ENCODE assay signal across 28 cellular contexts in genomic region chrX:151711787-151712186, GRCh38. TPM values are rescaled to one million over a fixed set of nuclear protein-coding genes. Genes with fewer than 3 reads are reported as not detected.
DNase-seq lines count a peak whose midpoint lies in the region; ATAC-seq, FAIRE-seq and TF ChIP-seq lines count a peak whose summit lies in the region.
"Had no signal": no experiment of that assay in that cellular context is flagged by ENCODE, and none has a peak within 500 bp of the region (broad histone marks: within the 10 kb centered on the region; RNA-seq: fewer than 3 reads in every experiment).

No MANE protein-coding gene starts in this region.

- TF ChIP-seq POLR2A in gastroesophageal sphincter (IDR thresholded peaks at IDR 0.05): no peak

- H3K36me3 ChIP-seq in right atrium auricular region: no peaks in the 10 kb centered on the region
- H3K36me3 ChIP-seq in gastroesophageal sphincter: no peaks in the 10 kb centered on the region
- no peaks in the 10 kb centered on the region for H3K36me3 ChIP-seq in small intestine (ENCODE audit: control insufficient read depth in 2 of 2, insufficient read depth in 2 of 2, low read length in 2 of 2)
- H3K36me3 ChIP-seq: gastrocnemius medialis, tibial artery had no signal

- no peak for TF ChIP-seq EP300 in gastroesophageal sphincter (IDR thresholded peaks at IDR 0.05)

- no CpG with 5 or more reads among the region's 2 CpGs for whole genome bisulfite sequencing in gastroesophageal sphincter (ENCODE audit: low coverage in 1 of 2), 2 donors
- WGBS in small intestine, 3 donors: 9 to 25% (median 17%) methylated on average over 2 of the region's 2 CpGs

- H3K27me3 ChIP-seq in right atrium auricular region (no peaks in the 10 kb centered on the region), gastroesophageal sphincter (no peaks in the 10 kb centered on the region), small intestine (ENCODE audit: control insufficient read depth in 2 of 2, insufficient read depth in 2 of 2, low read length in 2 of 2) (no peaks in the 10 kb centered on the region)
- H3K27me3 ChIP-seq: gastrocnemius medialis, tibial artery had no signal

- H3K9me3 ChIP-seq in right atrium auricular region (no peaks in the 10 kb centered on the region), gastroesophageal sphincter (no peaks in the 10 kb centered on the region), small intestine (ENCODE audit: control insufficient read depth, low read depth) (no peaks in the 10 kb centered on the region)
- H3K9me3 ChIP-seq: gastrocnemius medialis, tibial artery had no signal

- intact Hi-C loops in cardiac septum (cut with DNase I): no loop called here

- ATAC-seq in gastroesophageal sphincter (peak; percentile 31), GM19397 (IDR thresholded peaks at IDR 0.05; ENCODE audit: unreplicated experiment) (no peak), HG03196 (IDR thresholded peaks at IDR 0.05; ENCODE audit: unreplicated experiment) (no peak), HG03025 (IDR thresholded peaks at IDR 0.05; ENCODE audit: low FRiP score, unreplicated experiment) (no peak)
- ATAC-seq: activated CD4-positive, CD25-positive, alpha-beta regulatory T cell treated with anti-CD3 and anti-CD28 coated beads, Interleukin-2, amount 50 U/mL, for 24 hours; gastrocnemius medialis; GM12878 had no signal

- FAIRE-seq in small intestine (lab: Jason Lieb, UNC): no peak
- FAIRE-seq: D721Med, GM12878, H54 had no signal

- no peaks in the 10 kb centered on the region for H3K4me1 ChIP-seq in right atrium auricular region
- H3K4me1 ChIP-seq in gastroesophageal sphincter: no peaks in the 10 kb centered on the region
- H3K4me1 ChIP-seq in small intestine (ENCODE audit: control insufficient read depth in 2 of 2, insufficient read depth in 1 of 2, low read depth in 1 of 2, low read length in 1 of 2): no peaks in the 10 kb centered on the region
- H3K4me1 ChIP-seq: tibial artery had no signal

- H3K4me3 ChIP-seq in right atrium auricular region (no peak overlapping the region), gastroesophageal sphincter (no peak overlapping the region), small intestine (ENCODE audit: low read depth in 1 of 2, low read length in 2 of 2) (no peak overlapping the region)
- H3K4me3 ChIP-seq: gastrocnemius medialis, GM12878, smooth muscle cell, tibial artery had no signal

- no peak for TF ChIP-seq CTCF in right atrium auricular region (IDR thresholded peaks at IDR 0.05)
- TF ChIP-seq CTCF in gastroesophageal sphincter (IDR thresholded peaks at IDR 0.05): no peak

- DNase-seq in cardiac septum (ENCODE audit: low spot score): peak; percentile 59
- DNase-seq in right atrium auricular region (ENCODE audit: low spot score): no peak
- peak; percentile 37 for DNase-seq in NCI-H2196 (lab: John Stamatoyannopoulos, UW; ENCODE audit: unreplicated experiment)
- DNase-seq in small intestine: peak; percentile 0
- DNase-seq: activated CD8-positive, alpha-beta memory T cell treated with anti-CD3 and anti-CD28 coated beads for 24 hours; activated T-cell treated with anti-CD3 and anti-CD28 coated beads, Interleukin-2, amount 50 U/mL, for 48 hours; gastrocnemius medialis; NCI-H1105; NCI-H2227 treated with DMSO at 0.1 percent for 48 hours; NCI-H82; nephron progenitor cell; stimulated activated CD4-positive, alpha-beta T cell treated with anti-CD3 and anti-CD28 coated beads, Interleukin-4, amount 100 ng/mL, for 1 hour; tibial artery had no signal

- H3K27ac ChIP-seq in right atrium auricular region: no peak overlapping the region
- no peak overlapping the region for H3K27ac ChIP-seq in gastroesophageal sphincter
- H3K27ac ChIP-seq in small intestine (ENCODE audit: low read depth in 1 of 2, low read length in 1 of 2): peak overlapping the region in 1 of 2 donors; percentile 12
- H3K27ac ChIP-seq: gastrocnemius medialis, tibial artery had no signal

RNA-seq across cellular contexts. Expression of gene FATE1, which starts 4.0 kb away (rescaled TPM):
- total RNA-seq in cardiac septum (0.67 TPM), right atrium auricular region (not detected), gastroesophageal sphincter (under 1 TPM in 1 of 4 donors, not detected in 3; 0.42 TPM)
- under 1 TPM in 1 of 3 donors, not detected in 2; 0.13 TPM for polyA plus RNA-seq in small intestine
- total RNA-seq: aorta, gastrocnemius medialis, GM12878, HT-29, mesothelial cell of epicardium, progenitor cell of endocrine pancreas, smooth muscle cell had no signal
- polyA plus RNA-seq: aorta, CD14-positive monocyte, esophagus, smooth muscle cell had no signal

RNA-seq across cellular contexts. Expression of gene PRRG3, which starts 16.5 kb away (rescaled TPM):
- total RNA-seq in cardiac septum: 1.1 TPM
- 1 to 10 TPM in 1 of 2 donors, under 1 TPM in 1; 0.08 to 1.7 TPM for total RNA-seq in right atrium auricular region
- 1 to 10 TPM in 1 of 4 donors, under 1 TPM in 3; 0.47 to 1.3 (median 0.71) TPM for total RNA-seq in gastroesophageal sphincter
- under 1 TPM in 1 of 3 donors, not detected in 2; 0.64 TPM for polyA plus RNA-seq in small intestine
- total RNA-seq: GM12878, HT-29 had no signal
- polyA plus RNA-seq: aorta, CD14-positive monocyte had no signal

RNA-seq across cellular contexts. Expression of gene CNGA2, which starts 22.8 kb away (rescaled TPM):
- total RNA-seq in cardiac septum: not detected
- total RNA-seq in right atrium auricular region: not detected
- total RNA-seq in gastroesophageal sphincter: not detected
- polyA plus RNA-seq in small intestine: not detected
- total RNA-seq: aorta, gastrocnemius medialis, GM12878, HT-29, mesothelial cell of epicardium, progenitor cell of endocrine pancreas, smooth muscle cell had no signal
- polyA plus RNA-seq: aorta, CD14-positive monocyte, esophagus, GM12878, smooth muscle cell had no signal
